1 cellular context compared by ENCODE assay signal in the genomic region with DNA sequence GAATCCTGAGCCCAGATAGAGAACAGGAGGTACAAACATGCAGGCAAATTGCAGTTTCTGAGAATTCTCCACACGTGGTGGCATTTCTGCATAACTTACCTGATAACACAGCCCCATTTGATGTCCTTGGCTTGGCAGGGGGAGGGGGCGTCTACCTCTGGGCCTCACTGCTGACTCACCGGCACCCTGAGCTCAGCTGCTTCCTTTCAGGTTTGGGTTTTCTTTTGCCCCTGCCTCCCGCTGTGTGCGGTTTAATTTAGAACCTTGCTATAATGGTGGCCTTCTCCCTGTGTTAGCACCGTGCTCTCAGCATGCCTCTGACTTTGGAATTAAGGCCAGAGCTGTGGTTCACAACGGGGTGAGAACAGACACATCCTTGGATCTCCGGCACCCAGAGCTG.
TF ChIP-seq lines count a peak whose summit lies in the region.

No MANE protein-coding gene starts in this region.

TF ChIP-seq in SK-N-SH, 30 proteins besides CTCF, POLR2A, EP300 and RAD21 (continued from another document):
- no peak for TF ChIP-seq REST (IDR thresholded peaks at IDR 0.05; ENCODE audit: low read depth, low read length)
- TF ChIP-seq YY1 (IDR thresholded peaks at IDR 0.05; ENCODE audit: low read depth): no peak
- TF ChIP-seq, protein P1, sequence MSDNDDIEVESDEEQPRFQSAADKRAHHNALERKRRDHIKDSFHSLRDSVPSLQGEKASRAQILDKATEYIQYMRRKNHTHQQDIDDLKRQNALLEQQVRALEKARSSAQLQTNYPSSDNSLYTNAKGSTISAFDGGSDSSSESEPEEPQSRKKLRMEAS (IDR thresholded peaks at IDR 0.05; ENCODE audit: low read depth): no peak
- TF ChIP-seq MEF2A (IDR thresholded peaks at IDR 0.05; ENCODE audit: borderline replicate concordance, low read depth): no peak
- TF ChIP-seq FOXJ3 (CRISPR knock-in tag; IDR thresholded peaks at IDR 0.05): no peak
- no peak for TF ChIP-seq FOSL2 (IDR thresholded peaks at IDR 0.05; ENCODE audit: borderline replicate concordance, low read depth)
- no peak for TF ChIP-seq MXI1 (IDR thresholded peaks at IDR 0.05; ENCODE audit: low read depth, low read length)
